In the genomic region with DNA sequence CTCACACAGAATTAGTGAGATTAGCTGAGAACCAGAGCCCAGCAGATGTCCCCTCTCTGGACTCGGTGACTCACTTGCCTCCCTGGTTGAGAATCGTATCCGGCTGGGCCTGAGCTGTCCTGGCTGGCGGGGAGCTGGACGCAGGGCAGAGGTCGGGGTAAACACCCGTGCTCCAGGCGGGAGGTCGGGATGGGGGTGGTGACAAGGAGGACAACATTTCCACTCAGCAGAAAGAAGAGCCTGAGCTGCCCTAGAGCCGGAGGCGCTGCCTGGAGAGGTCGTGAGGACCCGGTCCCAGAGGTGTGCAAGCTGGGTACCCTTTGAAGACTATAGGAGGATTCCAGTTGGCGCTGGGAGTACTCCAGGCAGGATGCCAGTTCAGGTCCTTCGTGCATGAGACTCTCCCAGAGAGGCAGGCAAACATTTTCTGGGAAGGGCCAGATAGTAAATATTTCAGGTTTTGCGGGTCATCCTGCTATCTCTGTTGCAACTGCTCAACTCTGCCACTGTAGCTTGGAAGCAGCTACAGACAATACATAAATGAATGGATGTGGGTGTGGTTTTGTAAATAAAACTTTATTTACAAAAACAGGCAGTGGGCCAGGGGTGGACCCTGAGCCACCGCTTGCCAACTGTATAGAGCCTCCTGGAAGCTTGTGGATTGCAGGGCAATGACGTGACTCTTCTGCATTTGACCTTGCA, we compare ENCODE assay signal across 17 cellular contexts.
DNase-seq lines count a peak whose midpoint lies in the region; TF ChIP-seq lines count a peak whose summit lies in the region.
"Had no signal": no experiment of that assay in that cellular context is flagged by ENCODE, and none has a peak within 500 bp of the region (broad histone marks: within the 10 kb centered on the region; RNA-seq: fewer than 3 reads in every experiment).

No MANE protein-coding gene starts in this region.

- TF ChIP-seq POLR2A in breast epithelium (IDR thresholded peaks at IDR 0.05): no peak

- no peak for TF ChIP-seq RAD21 in liver (IDR thresholded peaks at IDR 0.05)

- dilution Hi-C loops in mammary epithelial cell (cut with HindIII; ENCODE audit: low sequenced_read_pairs): loop anchor here (10.0 kb wide), 1 partner anchor 45 kb away; no protein-coding TSS in a partner anchor

- no peak overlapping the region for H2AFZ ChIP-seq in mammary epithelial cell (ENCODE audit: low read depth, low read length)

- H3K4me3 ChIP-seq in breast epithelium (no peak overlapping the region), mammary epithelial cell (replicated peaks in 1 of 3; ENCODE audit: insufficient read depth in 1 of 3, low read depth in 2 of 3, low read length in 3 of 3) (no peak overlapping the region), liver (ENCODE audit: low read depth in 1 of 3, low read length in 3 of 3) (no peak overlapping the region)
- H3K4me3 ChIP-seq: dorsolateral prefrontal cortex, vagina had no signal

- peak overlapping the region; percentile 73 to 78 for H3K27ac ChIP-seq in breast epithelium
- H3K27ac ChIP-seq in mammary epithelial cell (ENCODE audit: insufficient read depth, low read depth, low read length): no peak overlapping the region
- H3K27ac ChIP-seq in liver (ENCODE audit: low read depth in 1 of 2, low read length in 2 of 2): peak overlapping the region; percentile 23 to 40
- H3K27ac ChIP-seq: dorsolateral prefrontal cortex, vagina had no signal

- no peaks in the 10 kb centered on the region for H3K79me2 ChIP-seq in mammary epithelial cell (ENCODE audit: insufficient read depth, low read length)

- peaks cover 3% of the 10 kb centered on the region for H3K27me3 Mint-ChIP-seq in activated T-helper 1 cell treated with anti-CD3 and anti-CD28 coated beads, Interleukin-12 subunit alpha, Interleukin-12 subunit beta, Interleukin-2, Interleukin-4 antibody, amounts not matched to agents 30 ng/mL and 10 ng/mL and 1 ng/mL, durations not matched to agents 14 hours and 24 hours and 36 hours (ENCODE audit: insufficient read depth)

- H3K4me1 Mint-ChIP-seq in activated T-helper 1 cell treated with anti-CD3 and anti-CD28 coated beads, Interleukin-12 subunit alpha, Interleukin-12 subunit beta, Interleukin-2, Interleukin-4 antibody, amounts not matched to agents 30 ng/mL and 10 ng/mL and 1 ng/mL, durations not matched to agents 14 hours and 24 hours and 36 hours (ENCODE audit: low read depth): no peaks in the 10 kb centered on the region
- H3K4me1 Mint-ChIP-seq: activated naive CD8-positive, alpha-beta T cell treated with anti-CD3 and anti-CD28 coated beads, Interleukin-2, amount 50 U/mL, for 24 hours had no signal

- no peak overlapping the region for H3K27ac Mint-ChIP-seq in activated T-helper 1 cell treated with anti-CD3 and anti-CD28 coated beads, Interleukin-12 subunit alpha, Interleukin-12 subunit beta, Interleukin-2, Interleukin-4 antibody, amounts not matched to agents 30 ng/mL and 10 ng/mL and 1 ng/mL, durations not matched to agents 14 hours and 24 hours and 36 hours
- H3K27ac Mint-ChIP-seq: activated naive CD8-positive, alpha-beta T cell treated with anti-CD3 and anti-CD28 coated beads, Interleukin-2, amount 50 U/mL, for 24 hours had no signal

- no peak for TF ChIP-seq CTCF in breast epithelium (IDR thresholded peaks at IDR 0.05)
- TF ChIP-seq CTCF in mammary epithelial cell (conservative IDR thresholded peaks at IDR 0.05 in 1 of 2, IDR thresholded peaks at IDR 0.05 in 1 of 2; ENCODE audit: extremely low read depth in 1 of 2, insufficient read depth in 1 of 2, low read depth in 1 of 2, low read length in 2 of 2): no peak
- TF ChIP-seq CTCF in liver (IDR thresholded peaks at IDR 0.05; ENCODE audit: low read depth, low read length, missing input control): no peak

- H3K9me3 ChIP-seq in breast epithelium (no peaks in the 10 kb centered on the region), mammary epithelial cell (replicated peaks; ENCODE audit: insufficient read depth, low read length) (no peaks in the 10 kb centered on the region), liver (ENCODE audit: control insufficient read depth in 4 of 4, low read length in 3 of 4) (no peaks in the 10 kb centered on the region)
- H3K9me3 ChIP-seq: vagina had no signal

- H3K36me3 ChIP-seq in breast epithelium (no peaks in the 10 kb centered on the region), mammary epithelial cell (ENCODE audit: insufficient read depth, low read length) (no peaks in the 10 kb centered on the region), liver (ENCODE audit: control insufficient read depth in 4 of 4, insufficient read depth in 3 of 4, low read depth in 1 of 4, low read length in 3 of 4) (no peaks in the 10 kb centered on the region)
- H3K36me3 ChIP-seq: vagina had no signal

- intact Hi-C loops in breast epithelium (cut with DNase I; ENCODE audit: low total_unique reads): loop anchor here (5.0 kb wide), 1 partner anchor 852 kb away; no protein-coding TSS in a partner anchor
- intact Hi-C loops in mammary epithelial cell (cut with micrococcal nuclease): loop anchor here (10.0 kb wide), 1 partner anchor 125 kb away; no protein-coding TSS in a partner anchor
- intact Hi-C loops in activated T-helper 1 cell treated with anti-CD3 and anti-CD28 coated beads, Interleukin-12 subunit alpha, Interleukin-12 subunit beta, Interleukin-2, Interleukin-4 antibody, amounts not matched to agents 30 ng/mL and 10 ng/mL and 1 ng/mL, durations not matched to agents 14 hours and 24 hours and 36 hours (cut with micrococcal nuclease): no loop called here

- peaks cover 0 to 5% of the 10 kb centered on the region in 2 donors for H3K4me1 ChIP-seq in breast epithelium
- H3K4me1 ChIP-seq in mammary epithelial cell (ENCODE audit: insufficient read depth, low read length): no peaks in the 10 kb centered on the region
- H3K4me1 ChIP-seq in liver (ENCODE audit: control insufficient read depth in 4 of 4, insufficient read depth in 4 of 4, low read length in 3 of 4): peaks cover 5 to 34% (median 18%) of the 10 kb centered on the region in 4 donors

- no peak overlapping the region for H3K4me2 ChIP-seq in mammary epithelial cell (ENCODE audit: insufficient read depth, low read depth, low read length)

- in situ Hi-C loops in mammary epithelial cell (cut with MboI; ENCODE audit: low sequenced_read_pairs in 2 of 2): no loop called here

- CTCF ChIA-PET in mammary epithelial cell (lab: Charles Lee; ENCODE audit: low non-redundant PET): no interaction called here

- no peak for DNase-seq in breast epithelium (ENCODE audit: low spot score in 2 of 2)
- DNase-seq in mammary epithelial cell: no peak
- peak; percentile 68 for DNase-seq in SHP77 treated with DMSO at 0.1 percent for 48 hours (lab: John Stamatoyannopoulos, UW)
- no peak for DNase-seq in activated CD4-positive, alpha-beta T cell treated with anti-CD3 and anti-CD28 coated beads, Interleukin-2, amount 50 U/mL, for 48 hours
- no peak for DNase-seq in activated T-helper 1 cell treated with anti-CD3 and anti-CD28 coated beads, Interleukin-12 subunit alpha, Interleukin-12 subunit beta, Interleukin-2, Interleukin-4 antibody, amounts not matched to agents 30 ng/mL and 10 ng/mL and 1 ng/mL, durations not matched to agents 14 hours and 24 hours and 36 hours (ENCODE audit: low spot score)
- no peak for DNase-seq in HUDEP-2 (lab: John Stamatoyannopoulos, UW; ENCODE audit: unreplicated experiment in 76 of 76)
- DNase-seq in HuH-7.5 (ENCODE audit: low spot score): no peak
- DNase-seq: activated CD8-positive, alpha-beta memory T cell treated with anti-CD3 and anti-CD28 coated beads, Interleukin-2, amount 50 U/mL, for 48 hours; activated naive CD8-positive, alpha-beta T cell treated with anti-CD3 and anti-CD28 coated beads, Interleukin-2, amount 50 U/mL, for 24 hours; dorsolateral prefrontal cortex; Kasumi-1; NCI-H2171 treated with DMSO at 0.1 percent for 48 hours; occipital lobe; SIG-M5; stimulated activated CD8-positive, alpha-beta memory T cell treated with anti-CD3 and anti-CD28 coated beads, Interleukin-4, amount 100 ng/mL, for 48 hours had no signal

- no peaks in the 10 kb centered on the region for H3K36me3 Mint-ChIP-seq in activated T-helper 1 cell treated with anti-CD3 and anti-CD28 coated beads, Interleukin-12 subunit alpha, Interleukin-12 subunit beta, Interleukin-2, Interleukin-4 antibody, amounts not matched to agents 30 ng/mL and 10 ng/mL and 1 ng/mL, durations not matched to agents 14 hours and 24 hours and 36 hours (ENCODE audit: low read depth)

- H3K9me3 Mint-ChIP-seq in activated T-helper 1 cell treated with anti-CD3 and anti-CD28 coated beads, Interleukin-12 subunit alpha, Interleukin-12 subunit beta, Interleukin-2, Interleukin-4 antibody, amounts not matched to agents 30 ng/mL and 10 ng/mL and 1 ng/mL, durations not matched to agents 14 hours and 24 hours and 36 hours: no peaks in the 10 kb centered on the region
- H3K9me3 Mint-ChIP-seq: activated naive CD8-positive, alpha-beta T cell treated with anti-CD3 and anti-CD28 coated beads, Interleukin-2, amount 50 U/mL, for 24 hours had no signal

- H3K27me3 ChIP-seq in breast epithelium (no peaks in the 10 kb centered on the region), mammary epithelial cell (ENCODE audit: insufficient read depth, low read length) (no peaks in the 10 kb centered on the region), liver (ENCODE audit: control insufficient read depth in 4 of 4, insufficient read depth in 4 of 4, low read length in 3 of 4) (peaks cover 0 to 7% (median 4%) of the 10 kb centered on the region in 4 donors)
- H3K27me3 ChIP-seq: vagina had no signal

- WGBS in mammary epithelial cell (ENCODE audit: low coverage, missing lambda C conversion rate): 72% methylated on average over 15 of the region's 18 CpGs
- 19% methylated on average over 18 of the region's 18 CpGs for WGBS in liver

- peaks cover 2% of the 10 kb centered on the region for H4K20me1 ChIP-seq in mammary epithelial cell (ENCODE audit: insufficient read depth, low read length)

- no TSS peak for BruUV-seq in mammary epithelial cell (replicated peaks; lab: Mats Ljungman, UMichigan)

- H3K9ac ChIP-seq in mammary epithelial cell (ENCODE audit: insufficient read depth, low read length): no peak overlapping the region
- no peak overlapping the region for H3K9ac ChIP-seq in liver (ENCODE audit: low read depth in 1 of 2, low read length in 2 of 2)

- no peak overlapping the region for H3K4me3 Mint-ChIP-seq in activated T-helper 1 cell treated with anti-CD3 and anti-CD28 coated beads, Interleukin-12 subunit alpha, Interleukin-12 subunit beta, Interleukin-2, Interleukin-4 antibody, amounts not matched to agents 30 ng/mL and 10 ng/mL and 1 ng/mL, durations not matched to agents 14 hours and 24 hours and 36 hours
- H3K4me3 Mint-ChIP-seq: activated naive CD8-positive, alpha-beta T cell treated with anti-CD3 and anti-CD28 coated beads, Interleukin-2, amount 50 U/mL, for 24 hours had no signal

TF ChIP-seq in liver, 16 proteins besides CTCF, POLR2A, EP300 and RAD21 (continues in another document):
- TF ChIP-seq FOXA1 (IDR thresholded peaks at IDR 0.05): peak; percentile 10
- peak; percentile 85 for TF ChIP-seq NR2F2 (IDR thresholded peaks at IDR 0.05)
- peak in 1 of 2 donors; percentile 77 for TF ChIP-seq JUND (IDR thresholded peaks at IDR 0.05)
- peak; percentile 34 to 73 for TF ChIP-seq RXRA (IDR thresholded peaks at IDR 0.05)
- peak; percentile 29 to 67 for TF ChIP-seq HNF4A (conservative IDR thresholded peaks at IDR 0.05)
